12 cellular contexts compared by ENCODE assay signal in the genomic region with DNA sequence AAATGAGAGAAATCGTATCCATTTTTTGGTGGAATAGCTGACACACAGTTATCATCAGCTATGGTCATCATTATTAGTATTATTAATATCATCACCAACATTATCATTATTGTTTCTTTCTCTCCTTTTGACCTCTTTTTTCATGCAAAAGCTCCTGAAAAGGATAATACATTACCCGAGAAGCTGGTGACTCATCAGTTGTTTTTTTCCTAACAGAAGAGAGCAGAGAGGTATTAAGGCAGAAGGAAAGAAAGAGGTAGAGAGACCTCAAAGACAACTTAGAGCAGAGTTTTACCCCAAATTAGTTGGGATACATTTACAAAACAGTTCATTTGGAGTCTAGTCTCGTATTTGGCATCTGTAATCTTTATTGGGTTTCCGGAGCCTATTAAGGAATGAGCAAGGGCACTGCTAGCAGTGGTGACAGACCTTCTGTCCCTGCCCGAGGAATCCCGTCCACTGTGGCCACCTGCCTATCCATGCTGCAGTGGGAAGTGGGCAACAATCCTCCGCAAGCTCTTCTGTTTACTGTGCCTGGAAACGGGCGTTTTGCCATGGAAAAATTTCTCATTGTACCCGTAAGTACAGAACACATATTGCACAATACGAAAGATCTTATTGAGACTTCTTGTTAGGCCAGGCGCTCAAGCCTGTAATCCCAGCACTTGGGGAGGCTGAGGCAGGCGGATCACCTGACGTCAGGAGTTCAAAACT.
DNase-seq lines count a peak whose midpoint lies in the region; ATAC-seq and TF ChIP-seq lines count a peak whose summit lies in the region.
"Had no signal": no experiment of that assay in that cellular context is flagged by ENCODE, and none has a peak within 500 bp of the region (broad histone marks: within the 10 kb centered on the region; RNA-seq: fewer than 3 reads in every experiment).

No MANE protein-coding gene starts in this region.

- H3K79me2 ChIP-seq in osteoblast (ENCODE audit: insufficient read depth, low read length) = no peaks in the 10 kb centered on the region

- no peaks in the 10 kb centered on the region for H3K9me3 ChIP-seq in RWPE2 (ENCODE audit: severe bottlenecking)
- H3K9me3 ChIP-seq in osteoblast (ENCODE audit: low read depth, low read length) = no peaks in the 10 kb centered on the region
- H3K9me3 ChIP-seq in mucosa of descending colon = no peaks in the 10 kb centered on the region
- H3K9me3 ChIP-seq in esophagus squamous epithelium = no peaks in the 10 kb centered on the region
- H3K9me3 ChIP-seq: esophagus muscularis mucosa had no signal

- H2AFZ ChIP-seq in osteoblast (ENCODE audit: low read length) = peak overlapping the region; percentile 34

- H3K27ac ChIP-seq in RWPE2 (ENCODE audit: poor library complexity, severe bottlenecking) (no peak overlapping the region), osteoblast (ENCODE audit: low read depth, low read length) (no peak overlapping the region), esophagus squamous epithelium (no peak overlapping the region)
- H3K27ac ChIP-seq: esophagus muscularis mucosa had no signal

- WGBS in esophagus squamous epithelium, 2 donors = 49 to 64% methylated on average over 12 to 13 of the region's 14 CpGs

- H3K4me3 ChIP-seq in RWPE2 (ENCODE audit: severe bottlenecking) (no peak overlapping the region), fibroblast of pulmonary artery (replicated peaks; ENCODE audit: low read depth, low read length) (no peak overlapping the region), osteoblast (ENCODE audit: insufficient read depth, low read length) (no peak overlapping the region), mucosa of descending colon (no peak overlapping the region), esophagus squamous epithelium (no peak overlapping the region)
- H3K4me3 ChIP-seq: esophagus muscularis mucosa had no signal

- in situ Hi-C loops in ACHN (cut with HindIII; ENCODE audit: low pct_ligation_motif_present, low pct_unique_long_range_greater_than_20kb, low sequenced_read_pairs) = no loop called here

- no peak for TF ChIP-seq CTCF in RWPE2 (IDR thresholded peaks at IDR 0.05; ENCODE audit: poor library complexity, severe bottlenecking)
- TF ChIP-seq CTCF in fibroblast of pulmonary artery (IDR thresholded peaks at IDR 0.05; ENCODE audit: low read length, missing control alignments) = no peak
- no peak for TF ChIP-seq CTCF in osteoblast (IDR thresholded peaks at IDR 0.05; ENCODE audit: extremely low read depth, low read depth, low read length)
- TF ChIP-seq CTCF in mucosa of descending colon (IDR thresholded peaks at IDR 0.05) = no peak
- no peak for TF ChIP-seq CTCF in esophagus squamous epithelium (IDR thresholded peaks at IDR 0.05)

- DNase-seq in ACHN (peak; percentile 49), RWPE2 (ENCODE audit: low spot score) (no peak), fibroblast of pulmonary artery (ENCODE audit: low read depth) (peak; percentile 84), osteoblast (ENCODE audit: insufficient read length, low spot score, missing footprints) (no peak), mucosa of descending colon (no peak), esophagus squamous epithelium (lab: John Stamatoyannopoulos, UW) (no peak)
- no peak for DNase-seq in activated naive CD8-positive, alpha-beta T cell treated with anti-CD3 and anti-CD28 coated beads for 36 hours
- DNase-seq: activated CD8-positive, alpha-beta memory T cell treated with anti-CD3 and anti-CD28 coated beads, Interleukin-2, amount 50 U/mL, for 48 hours; T1000 had no signal

- no peak for TF ChIP-seq POLR2A in esophagus squamous epithelium (IDR thresholded peaks at IDR 0.05)

- no peaks in the 10 kb centered on the region for H3K9me3 Mint-ChIP-seq in activated naive CD8-positive, alpha-beta T cell treated with anti-CD3 and anti-CD28 coated beads for 36 hours

- ATAC-seq in RWPE2 (ENCODE audit: low read depth) = 0 out of 3 replicates have a peak, but pooled peaks have one; percentile 48
- no peak for ATAC-seq in mucosa of descending colon
- ATAC-seq in HG02852 (IDR thresholded peaks at IDR 0.05; ENCODE audit: unreplicated experiment) = no peak

- peak overlapping the region; percentile 16 for H3K4me2 ChIP-seq in osteoblast (ENCODE audit: insufficient read depth, low read length)

- H4K20me1 ChIP-seq in osteoblast (ENCODE audit: insufficient read depth, low read length) = no peaks in the 10 kb centered on the region

- no peaks in the 10 kb centered on the region for H3K4me1 Mint-ChIP-seq in activated naive CD8-positive, alpha-beta T cell treated with anti-CD3 and anti-CD28 coated beads for 36 hours
- H3K4me1 Mint-ChIP-seq: brain had no signal

- no peak overlapping the region for H3K27ac Mint-ChIP-seq in activated naive CD8-positive, alpha-beta T cell treated with anti-CD3 and anti-CD28 coated beads for 36 hours
- H3K27ac Mint-ChIP-seq: brain had no signal

- H3K36me3 Mint-ChIP-seq in activated naive CD8-positive, alpha-beta T cell treated with anti-CD3 and anti-CD28 coated beads for 36 hours = no peaks in the 10 kb centered on the region
- H3K36me3 Mint-ChIP-seq: brain had no signal

- H3K4me1 ChIP-seq in RWPE2 (ENCODE audit: insufficient read depth, poor library complexity, severe bottlenecking) (peaks cover 17% of the 10 kb centered on the region), osteoblast (ENCODE audit: insufficient read depth, low read length) (peaks cover 25% of the 10 kb centered on the region), mucosa of descending colon (ENCODE audit: low read depth) (no peaks in the 10 kb centered on the region), esophagus squamous epithelium (no peaks in the 10 kb centered on the region)

- H3K27me3 ChIP-seq in RWPE2 (ENCODE audit: insufficient read depth, poor library complexity, severe bottlenecking) (no peaks in the 10 kb centered on the region), osteoblast (ENCODE audit: insufficient read depth, low read length) (no peaks in the 10 kb centered on the region), esophagus squamous epithelium (no peaks in the 10 kb centered on the region)
- H3K27me3 ChIP-seq: esophagus muscularis mucosa had no signal

- no peaks in the 10 kb centered on the region for H3K27me3 Mint-ChIP-seq in activated naive CD8-positive, alpha-beta T cell treated with anti-CD3 and anti-CD28 coated beads for 36 hours
- H3K27me3 Mint-ChIP-seq: brain had no signal

- no peaks in the 10 kb centered on the region for H3K36me3 ChIP-seq in RWPE2 (ENCODE audit: low read depth)
- no peaks in the 10 kb centered on the region for H3K36me3 ChIP-seq in osteoblast (ENCODE audit: insufficient read depth, low read length)
- H3K36me3 ChIP-seq in mucosa of descending colon (ENCODE audit: low read depth) = no peaks in the 10 kb centered on the region
- no peaks in the 10 kb centered on the region for H3K36me3 ChIP-seq in esophagus squamous epithelium
- H3K36me3 ChIP-seq: esophagus muscularis mucosa had no signal

- H3K4me3 Mint-ChIP-seq in activated naive CD8-positive, alpha-beta T cell treated with anti-CD3 and anti-CD28 coated beads for 36 hours = no peak overlapping the region
- H3K4me3 Mint-ChIP-seq: brain had no signal

- intact Hi-C loops in mucosa of descending colon (cut with DNase I, micrococcal nuclease) = no loop called here
- intact Hi-C loops in esophagus squamous epithelium (cut with DNase I) = no loop called here

Comparison
In these comparisons a context has a peak if more than half of its experiments do, and no peak if none do; other contexts are left out.
1. DNase-seq: peak in ACHN (single experiment) and fibroblast of pulmonary artery (single experiment); none in RWPE2 (single experiment), osteoblast (single experiment), mucosa of descending colon (0 of 3), activated naive CD8-positive, alpha-beta T cell treated with anti-CD3 and anti-CD28 coated beads for 36 hours (single experiment) and esophagus squamous epithelium (single experiment).